ENCODE assay signal across 8 cellular contexts in the genomic region with DNA sequence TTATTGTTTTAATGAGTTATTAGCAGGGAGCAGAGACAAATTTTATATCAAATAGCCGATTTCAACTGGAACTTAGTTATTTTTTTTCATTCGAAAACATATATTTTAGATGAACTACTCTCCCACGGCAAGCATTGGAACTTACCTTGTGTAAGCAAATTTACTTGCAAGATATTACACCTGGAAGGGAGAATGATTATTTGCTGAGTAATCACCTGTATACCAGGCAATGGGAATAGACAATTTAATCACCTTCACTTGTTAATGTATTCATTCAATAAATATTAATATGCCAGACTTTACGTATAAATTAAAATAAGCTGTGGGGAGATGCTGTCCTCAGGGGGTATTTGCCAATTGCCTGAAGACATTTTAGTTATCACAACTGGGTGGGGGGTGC.
"Had no signal": no experiment of that assay in that cellular context is flagged by ENCODE, and none has a peak within 500 bp of the region (broad histone marks: within the 10 kb centered on the region; RNA-seq: fewer than 3 reads in every experiment).

No MANE protein-coding gene starts in this region.

- FAIRE-seq: G401.6, GM12878, GM12891, GM12892, GM18507, GM19239 had no signal

- H3K4me3 ChIP-seq: GM12878 had no signal

- ATAC-seq: GM12878 had no signal

- DNase-seq: GDM1, GF-D8 had no signal
